26 cellular contexts compared by ENCODE assay signal in the genomic region with DNA sequence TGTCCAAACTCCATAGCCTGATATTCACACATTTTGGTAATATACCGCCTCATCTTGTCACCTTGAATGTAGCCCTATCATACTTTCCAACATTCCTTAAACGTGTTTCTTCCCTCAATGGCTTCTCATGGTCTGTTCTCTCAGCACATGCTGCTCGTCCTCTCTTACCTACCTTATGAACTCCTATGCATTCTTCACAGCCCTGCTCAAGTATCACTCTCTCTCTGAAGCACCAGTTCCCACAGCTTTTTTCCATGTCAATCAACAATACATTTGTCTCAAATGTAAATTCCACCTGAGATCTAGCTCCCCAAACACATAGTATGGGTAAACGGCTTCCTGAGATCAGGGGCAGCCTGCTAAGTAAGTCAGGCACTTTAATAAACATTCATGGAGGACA.
"Had no signal": no experiment of that assay in that cellular context is flagged by ENCODE, and none has a peak within 500 bp of the region (broad histone marks: within the 10 kb centered on the region; RNA-seq: fewer than 3 reads in every experiment).

No MANE protein-coding gene starts in this region.

- H3K4me1 ChIP-seq: colonic mucosa, esophagus squamous epithelium, left lung, lower lobe of right lung had no signal

- DNase-seq: colonic mucosa; cortex of kidney; effector CD8-positive, alpha-beta T cell; effector memory CD8-positive, alpha-beta T cell; endodermal cell; erythroblast; esophagus squamous epithelium; foreskin fibroblast; foreskin melanocyte; gastrocnemius medialis; glutamatergic neuron; head of caudate nucleus; heart right ventricle; hippocampal formation; left cardiac atrium; left lung; left ventricle myocardium superior; lower lobe of right lung; mesenchymal stem cell; mucosa of descending colon; naive B cell had no signal

- H3K4me3 ChIP-seq: colonic mucosa, esophagus squamous epithelium, gastrocnemius medialis, heart right ventricle, left lung, lower lobe of right lung, mucosa of descending colon had no signal

- H3K9me3 ChIP-seq: colonic mucosa, esophagus squamous epithelium, gastrocnemius medialis, heart right ventricle, left lung, lower lobe of right lung, mucosa of descending colon had no signal

- FAIRE-seq: endometrium, islet of Langerhans, keratinocyte had no signal

- H3K27me3 ChIP-seq: colonic mucosa, esophagus squamous epithelium, gastrocnemius medialis, heart right ventricle, left lung had no signal

- ATAC-seq: effector memory CD8-positive, alpha-beta T cell; esophagus mucosa; gastrocnemius medialis; heart right ventricle; left cardiac atrium; left lung; left ventricle myocardium superior; lower lobe of right lung; mucosa of descending colon had no signal

- H3K36me3 ChIP-seq: colonic mucosa, esophagus squamous epithelium, gastrocnemius medialis, heart right ventricle, left lung, lower lobe of right lung had no signal

- H3K27ac ChIP-seq: colonic mucosa, epithelial cell of prostate, esophagus squamous epithelium, gastrocnemius medialis, heart right ventricle, left lung, lower lobe of right lung had no signal
